1 cellular context compared by ENCODE assay signal in genomic region chr16:81799138-81799504, GRCh38.
TF ChIP-seq lines count a peak whose summit lies in the region.

No MANE protein-coding gene starts in this region.

TF ChIP-seq in GM23338, 12 proteins besides CTCF, POLR2A, EP300 and RAD21:
- TF ChIP-seq, protein P1, sequence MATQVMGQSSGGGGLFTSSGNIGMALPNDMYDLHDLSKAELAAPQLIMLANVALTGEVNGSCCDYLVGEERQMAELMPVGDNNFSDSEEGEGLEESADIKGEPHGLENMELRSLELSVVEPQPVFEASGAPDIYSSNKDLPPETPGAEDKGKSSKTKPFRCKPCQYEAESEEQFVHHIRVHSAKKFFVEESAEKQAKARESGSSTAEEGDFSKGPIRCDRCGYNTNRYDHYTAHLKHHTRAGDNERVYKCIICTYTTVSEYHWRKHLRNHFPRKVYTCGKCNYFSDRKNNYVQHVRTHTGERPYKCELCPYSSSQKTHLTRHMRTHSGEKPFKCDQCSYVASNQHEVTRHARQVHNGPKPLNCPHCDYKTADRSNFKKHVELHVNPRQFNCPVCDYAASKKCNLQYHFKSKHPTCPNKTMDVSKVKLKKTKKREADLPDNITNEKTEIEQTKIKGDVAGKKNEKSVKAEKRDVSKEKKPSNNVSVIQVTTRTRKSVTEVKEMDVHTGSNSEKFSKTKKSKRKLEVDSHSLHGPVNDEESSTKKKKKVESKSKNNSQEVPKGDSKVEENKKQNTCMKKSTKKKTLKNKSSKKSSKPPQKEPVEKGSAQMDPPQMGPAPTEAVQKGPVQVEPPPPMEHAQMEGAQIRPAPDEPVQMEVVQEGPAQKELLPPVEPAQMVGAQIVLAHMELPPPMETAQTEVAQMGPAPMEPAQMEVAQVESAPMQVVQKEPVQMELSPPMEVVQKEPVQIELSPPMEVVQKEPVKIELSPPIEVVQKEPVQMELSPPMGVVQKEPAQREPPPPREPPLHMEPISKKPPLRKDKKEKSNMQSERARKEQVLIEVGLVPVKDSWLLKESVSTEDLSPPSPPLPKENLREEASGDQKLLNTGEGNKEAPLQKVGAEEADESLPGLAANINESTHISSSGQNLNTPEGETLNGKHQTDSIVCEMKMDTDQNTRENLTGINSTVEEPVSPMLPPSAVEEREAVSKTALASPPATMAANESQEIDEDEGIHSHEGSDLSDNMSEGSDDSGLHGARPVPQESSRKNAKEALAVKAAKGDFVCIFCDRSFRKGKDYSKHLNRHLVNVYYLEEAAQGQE (IDR thresholded peaks at IDR 0.05; ENCODE audit: unreplicated experiment), result no peak
- no peak for TF ChIP-seq STAT1 (IDR thresholded peaks at IDR 0.05; ENCODE audit: unreplicated experiment)
- TF ChIP-seq POLR2AphosphoS5 (IDR thresholded peaks at IDR 0.05; ENCODE audit: low read depth), result no peak
- TF ChIP-seq EZH2 (IDR thresholded peaks at IDR 0.05; ENCODE audit: low read depth, unreplicated experiment), result no peak
TF ChIP-seq in GM23338: peak in this region for 0.
